16 cellular contexts compared by ENCODE assay signal in genomic region chr10:11232222-11232961, GRCh38.
DNase-seq lines count a peak whose midpoint lies in the region; ATAC-seq lines count a peak whose summit lies in the region.
"Had no signal": no experiment of that assay in that cellular context is flagged by ENCODE, and none has a peak within 500 bp of the region (broad histone marks: within the 10 kb centered on the region; RNA-seq: fewer than 3 reads in every experiment).

No MANE protein-coding gene starts in this region.

- H3K36me3 Mint-ChIP-seq in activated naive CD4-positive, alpha-beta T cell treated with anti-CD3 and anti-CD28 coated beads for 36 hours (ENCODE audit: low read depth) = peaks cover 27% of the 10 kb centered on the region
- peaks cover 29% of the 10 kb centered on the region for H3K36me3 Mint-ChIP-seq in activated naive CD4-positive, alpha-beta T cell treated with anti-CD3 and anti-CD28 coated beads, Interleukin-2, amount 50 U/mL, for 24 hours
- peaks cover 69% of the 10 kb centered on the region for H3K36me3 Mint-ChIP-seq in stimulated activated memory B cell treated with anti-CD40 and anti-IgM and Interleukin-4, amounts not matched to agents 10 μg/mL and 1 μg/mL and 100 μg/mL, for 72 hours
- H3K36me3 Mint-ChIP-seq: WTC11 had no signal

- peaks cover 97% of the 10 kb centered on the region for H3K4me1 Mint-ChIP-seq in activated naive CD4-positive, alpha-beta T cell treated with anti-CD3 and anti-CD28 coated beads for 36 hours (ENCODE audit: low read depth)
- H3K4me1 Mint-ChIP-seq in activated naive CD4-positive, alpha-beta T cell treated with anti-CD3 and anti-CD28 coated beads, Interleukin-2, amount 50 U/mL, for 24 hours = peaks cover 99% of the 10 kb centered on the region
- peaks cover 96% of the 10 kb centered on the region for H3K4me1 Mint-ChIP-seq in stimulated activated memory B cell treated with anti-CD40 and anti-IgM and Interleukin-4, amounts not matched to agents 10 μg/mL and 1 μg/mL and 100 μg/mL, for 72 hours

- ATAC-seq in HG02870 (IDR thresholded peaks at IDR 0.05; ENCODE audit: unreplicated experiment) (peak; percentile 49), left ventricle myocardium superior (no peak)
- ATAC-seq in stimulated activated memory B cell treated with anti-CD40 and anti-IgM and Interleukin-4, amounts not matched to agents 10 μg/mL and 1 μg/mL and 100 μg/mL, for 72 hours = no peak
- ATAC-seq: WTC11 had no signal

- CTCF ChIA-PET in activated naive CD4-positive, alpha-beta T cell treated with anti-CD3 and anti-CD28 coated beads for 36 hours (lab: Charles Lee) = interaction anchor here (0.7 to 1.2 kb wide), 5 partner anchors 16 to 66 kb away, joined by 3 to 4 read pairs (median 3); no protein-coding TSS in a partner anchor

- no peaks in the 10 kb centered on the region for H3K9me3 Mint-ChIP-seq in activated naive CD4-positive, alpha-beta T cell treated with anti-CD3 and anti-CD28 coated beads for 36 hours
- no peaks in the 10 kb centered on the region for H3K9me3 Mint-ChIP-seq in activated naive CD4-positive, alpha-beta T cell treated with anti-CD3 and anti-CD28 coated beads, Interleukin-2, amount 50 U/mL, for 24 hours
- H3K9me3 Mint-ChIP-seq in stimulated activated memory B cell treated with anti-CD40 and anti-IgM and Interleukin-4, amounts not matched to agents 10 μg/mL and 1 μg/mL and 100 μg/mL, for 72 hours = no peaks in the 10 kb centered on the region
- H3K9me3 Mint-ChIP-seq: WTC11 had no signal

- intact Hi-C loops in activated naive CD4-positive, alpha-beta T cell treated with anti-CD3 and anti-CD28 coated beads for 36 hours (cut with micrococcal nuclease) = loop anchor here (1.0 to 5.0 kb wide), 3 partner anchors 14 to 345 kb away; no protein-coding TSS in a partner anchor
- intact Hi-C loops in left ventricle myocardium superior (cut with micrococcal nuclease) = no loop called here

- peak overlapping the region; percentile 93 for H3K27ac Mint-ChIP-seq in activated naive CD4-positive, alpha-beta T cell treated with anti-CD3 and anti-CD28 coated beads for 36 hours
- peak overlapping the region; percentile 99 for H3K27ac Mint-ChIP-seq in activated naive CD4-positive, alpha-beta T cell treated with anti-CD3 and anti-CD28 coated beads, Interleukin-2, amount 50 U/mL, for 24 hours
- H3K27ac Mint-ChIP-seq in stimulated activated memory B cell treated with anti-CD40 and anti-IgM and Interleukin-4, amounts not matched to agents 10 μg/mL and 1 μg/mL and 100 μg/mL, for 72 hours = peak overlapping the region; percentile 83
- H3K27ac Mint-ChIP-seq: WTC11 had no signal

- H3K27me3 Mint-ChIP-seq in activated naive CD4-positive, alpha-beta T cell treated with anti-CD3 and anti-CD28 coated beads for 36 hours (ENCODE audit: low read depth) = no peaks in the 10 kb centered on the region
- no peaks in the 10 kb centered on the region for H3K27me3 Mint-ChIP-seq in activated naive CD4-positive, alpha-beta T cell treated with anti-CD3 and anti-CD28 coated beads, Interleukin-2, amount 50 U/mL, for 24 hours
- no peaks in the 10 kb centered on the region for H3K27me3 Mint-ChIP-seq in stimulated activated memory B cell treated with anti-CD40 and anti-IgM and Interleukin-4, amounts not matched to agents 10 μg/mL and 1 μg/mL and 100 μg/mL, for 72 hours

- DNase-seq in activated naive CD4-positive, alpha-beta T cell treated with anti-CD3 and anti-CD28 coated beads for 36 hours = peak; percentile 66
- no peak for DNase-seq in activated naive CD4-positive, alpha-beta T cell (lab: John Stamatoyannopoulos, UW)
- DNase-seq in left ventricle myocardium superior (no peak), activated gamma-delta T cell (lab: John Stamatoyannopoulos, UW) (no peak)
- no peak for DNase-seq in effector CD8-positive, alpha-beta T cell (lab: John Stamatoyannopoulos, UW)
- DNase-seq: cerebellar nuclear complex, DMS 273 treated with DMSO at 0.1 percent for 48 hours, Karpas-422, NCI-H1694, NCI-H774, Peyer's patch, SW 1271 had no signal

- no peak overlapping the region for H3K4me3 Mint-ChIP-seq in activated naive CD4-positive, alpha-beta T cell treated with anti-CD3 and anti-CD28 coated beads for 36 hours
- peak overlapping the region; percentile 60 for H3K4me3 Mint-ChIP-seq in activated naive CD4-positive, alpha-beta T cell treated with anti-CD3 and anti-CD28 coated beads, Interleukin-2, amount 50 U/mL, for 24 hours
- H3K4me3 Mint-ChIP-seq in stimulated activated memory B cell treated with anti-CD40 and anti-IgM and Interleukin-4, amounts not matched to agents 10 μg/mL and 1 μg/mL and 100 μg/mL, for 72 hours = no peak overlapping the region
- H3K4me3 Mint-ChIP-seq: WTC11 had no signal
